Comparison of ENCODE assay signal across 9 cellular contexts in genomic region chr1:26171084-26172072, GRCh38. TPM values are rescaled to one million over a fixed set of nuclear protein-coding genes. Genes with fewer than 3 reads are reported as not detected.
DNase-seq lines count a peak whose midpoint lies in the region; ATAC-seq, FAIRE-seq and TF ChIP-seq lines count a peak whose summit lies in the region.
"Had no signal": no experiment of that assay in that cellular context is flagged by ENCODE, and none has a peak within 500 bp of the region (broad histone marks: within the 10 kb centered on the region; RNA-seq: fewer than 3 reads in every experiment).

TSS of gene ZNF593OS (minus strand) at chr1:26171832. CDS start at chr1:26171661, 171 bp downstream.

- H3K9me3 ChIP-seq in K562 (replicated peaks; ENCODE audit: control insufficient read depth, insufficient read depth, low read depth, low read length) = no peaks in the 10 kb centered on the region
- no peaks in the 10 kb centered on the region for H3K9me3 ChIP-seq in muscle layer of colon (ENCODE audit: low read length)

- TF ChIP-seq RAD21 in K562 (CRISPR knock-in tag; conservative IDR thresholded peaks at IDR 0.05 in 1 of 2, IDR thresholded peaks at IDR 0.05 in 1 of 2) = no peak

- H3K36me3 ChIP-seq in K562 (ENCODE audit: control insufficient read depth, insufficient read depth, low read length) (peaks cover 17% of the 10 kb centered on the region; the same call in 1 of the 3 replicates), muscle layer of colon (ENCODE audit: insufficient read depth, low read length) (no peaks in the 10 kb centered on the region)

- in situ Hi-C loops in K562 (cut with MboI) = no loop called here

- H3K9me3 Mint-ChIP-seq in HFFc6 = no peaks in the 10 kb centered on the region

- POLR2A ChIA-PET in K562 (lab: Yijun Ruan, JAX) = interaction anchor here (0.6 to 1.8 kb wide), 7 partner anchors 11 to 310 kb away, joined by 3 to 7 read pairs (median 4); no protein-coding TSS in a partner anchor
- POLR2A ChIA-PET in GM10248 (lab: Yijun Ruan, JAX) = no interaction called here

- H4K20me1 ChIP-seq in K562 (replicated peaks; ENCODE audit: control insufficient read depth, insufficient read depth, low read length) = no peaks in the 10 kb centered on the region

- no peak for TF ChIP-seq CTCF in AG10803 (conservative IDR thresholded peaks at IDR 0.05; ENCODE audit: low read length)
- TF ChIP-seq CTCF in HFFc6 (IDR thresholded peaks at IDR 0.05) = no peak
- no peak for TF ChIP-seq CTCF in K562 (IDR thresholded peaks at IDR 0.05 in 2 of 3, conservative IDR thresholded peaks at IDR 0.05 in 1 of 3; ENCODE audit: insufficient read depth in 2 of 3, low read depth in 1 of 3, low read length in 3 of 3)
- TF ChIP-seq CTCF in GM10248 (IDR thresholded peaks at IDR 0.05; ENCODE audit: control extremely low read depth, extremely low read depth, low read depth, missing control alignments) = no peak

- BruUV-seq in K562 (replicated peaks; lab: Mats Ljungman, UMichigan) = no TSS peak

- H3K27me3 ChIP-seq in K562 (ENCODE audit: control insufficient read depth in 2 of 2, insufficient read depth in 2 of 2, low read length in 2 of 2) (no peaks in the 10 kb centered on the region), muscle layer of colon (ENCODE audit: control insufficient read depth in 1 of 2, insufficient read depth in 2 of 2, low read length in 2 of 2) (no peaks in the 10 kb centered on the region)

- intact Hi-C loops in K562 (cut with micrococcal nuclease) = loop anchor here (10.0 kb wide), 1 partner anchor 213 kb away; no protein-coding TSS in a partner anchor

- peaks cover 7% of the 10 kb centered on the region; the same call in 1 of the 2 replicates for H3K27me3 Mint-ChIP-seq in HFFc6 (ENCODE audit: insufficient read depth)

- no peak for TF ChIP-seq EP300 in K562 (IDR thresholded peaks at IDR 0.05; ENCODE audit: low read length)

- H2AFZ ChIP-seq in K562 (ENCODE audit: low read depth, low read length) = no peak within 1 kb of the TSS

- peak within 1 kb of the TSS; percentile 83 for H3K4me3 ChIP-seq in AG10803 (ENCODE audit: low read length)
- peak within 1 kb of the TSS; percentile 89 for H3K4me3 ChIP-seq in K562
- H3K4me3 ChIP-seq in muscle layer of colon (ENCODE audit: low read depth in 1 of 2, low read length in 2 of 2) = peak within 1 kb of the TSS; percentile 57 to 87

- 84% methylated on average over 26 of the region's 34 CpGs for WGBS in K562 (ENCODE audit: insufficient coverage, low coverage, missing lambda C conversion rate)

- CTCF ChIA-PET in K562 (lab: Yijun Ruan, JAX; ENCODE audit: low intra/inter-chr PET ratio) = no interaction called here
- CTCF ChIA-PET in GM10248 (lab: Yijun Ruan, JAX) = interaction anchor here (0.8 to 4.8 kb wide), 8 partner anchors 12 to 245 kb away, joined by 3 to 23 read pairs (median 10); partner anchors contain the start of gene FAM110D

- H3K4me2 ChIP-seq in K562 (ENCODE audit: insufficient read depth, low read length) = peak within 1 kb of the TSS; percentile 96

- FAIRE-seq in K562 (lab: Jason Lieb, UNC) = no peak
- FAIRE-seq: GM18507 had no signal

- peaks cover 18 to 34% of the 10 kb centered on the region in 2 experiments for H3K4me1 ChIP-seq in K562 (replicated peaks in 1 of 2; ENCODE audit: control insufficient read depth in 2 of 2, insufficient read depth in 2 of 2, low read length in 2 of 2)
- peaks cover 8% of the 10 kb centered on the region for H3K4me1 ChIP-seq in muscle layer of colon (ENCODE audit: insufficient read depth, low read length)

- H3K79me2 ChIP-seq in K562 (ENCODE audit: control insufficient read depth, insufficient read depth, low read length) = peaks cover 21% of the 10 kb centered on the region

- no peak for ATAC-seq in K562

- TF ChIP-seq POLR2A in K562 (conservative IDR thresholded peaks at IDR 0.05) = no peak

- H3K9me1 ChIP-seq in K562 (ENCODE audit: control insufficient read depth, insufficient read depth, low read length) = peaks cover 4% of the 10 kb centered on the region

- H3K9ac ChIP-seq in K562 (ENCODE audit: insufficient read depth in 1 of 2, low read depth in 2 of 2, low read length in 2 of 2) (peak within 1 kb of the TSS; percentile 88 to 98), muscle layer of colon (ENCODE audit: low read length) (no peak within 1 kb of the TSS)

- no peaks in the 10 kb centered on the region for H3K36me3 Mint-ChIP-seq in HFFc6 (ENCODE audit: low read depth)

- H3K4me3 Mint-ChIP-seq in HFFc6 = peak within 1 kb of the TSS; percentile 95

- peak within 1 kb of the TSS; percentile 85 for H3K27ac ChIP-seq in K562 (ENCODE audit: extremely low read depth, low read depth, low read length)
- no peak within 1 kb of the TSS for H3K27ac ChIP-seq in muscle layer of colon (ENCODE audit: low read depth, low read length)

- H3K27ac Mint-ChIP-seq in HFFc6 = 0 out of 2 replicates have a peak within 1 kb of the TSS, but pooled peaks have one; percentile 29

- DNase-seq in AG10803 (ENCODE audit: low read depth) = no peak
- no peak for DNase-seq in HFFc6
- DNase-seq in K562 (ENCODE audit: extremely low read depth in 1 of 4, low spot score in 3 of 4) = peak in 2 of 4 experiments; percentile 62 to 65
- no peak for DNase-seq in GM03348 (ENCODE audit: low spot score)
- no peak for DNase-seq in Ammon's horn (ENCODE audit: low spot score)
- no peak for DNase-seq in SHP77 treated with DMSO at 0.1 percent for 48 hours (lab: John Stamatoyannopoulos, UW)
- no peak for DNase-seq in GM10248 (ENCODE audit: extremely low spot score)

- H3K4me1 Mint-ChIP-seq in HFFc6 (ENCODE audit: low read depth) = peaks cover 11% of the 10 kb centered on the region

TF ChIP-seq in K562, 482 proteins besides CTCF, POLR2A, EP300 and RAD21 (continues in another document):
- TF ChIP-seq, protein P1, sequence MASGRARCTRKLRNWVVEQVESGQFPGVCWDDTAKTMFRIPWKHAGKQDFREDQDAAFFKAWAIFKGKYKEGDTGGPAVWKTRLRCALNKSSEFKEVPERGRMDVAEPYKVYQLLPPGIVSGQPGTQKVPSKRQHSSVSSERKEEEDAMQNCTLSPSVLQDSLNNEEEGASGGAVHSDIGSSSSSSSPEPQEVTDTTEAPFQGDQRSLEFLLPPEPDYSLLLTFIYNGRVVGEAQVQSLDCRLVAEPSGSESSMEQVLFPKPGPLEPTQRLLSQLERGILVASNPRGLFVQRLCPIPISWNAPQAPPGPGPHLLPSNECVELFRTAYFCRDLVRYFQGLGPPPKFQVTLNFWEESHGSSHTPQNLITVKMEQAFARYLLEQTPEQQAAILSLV (tag; IDR thresholded peaks at IDR 0.05) = no peak
- TF ChIP-seq POLR2G (IDR thresholded peaks at IDR 0.05; ENCODE audit: low read depth, low read length) = peak; percentile 64
- no peak for TF ChIP-seq OTX1 (CRISPR knock-in tag; IDR thresholded peaks at IDR 0.05)
- TF ChIP-seq DIDO1 (tag; IDR thresholded peaks at IDR 0.05; ENCODE audit: low read depth) = no peak
- no peak for TF ChIP-seq ZNF175 (CRISPR knock-in tag; IDR thresholded peaks at IDR 0.05; ENCODE audit: low read depth)
- no peak for TF ChIP-seq MAFF (IDR thresholded peaks at IDR 0.05; ENCODE audit: low read length)
- TF ChIP-seq, protein P2, sequence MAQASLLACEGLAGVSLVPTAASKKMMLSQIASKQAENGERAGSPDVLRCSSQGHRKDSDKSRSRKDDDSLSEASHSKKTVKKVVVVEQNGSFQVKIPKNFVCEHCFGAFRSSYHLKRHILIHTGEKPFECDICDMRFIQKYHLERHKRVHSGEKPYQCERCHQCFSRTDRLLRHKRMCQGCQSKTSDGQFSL (CRISPR knock-in tag; IDR thresholded peaks at IDR 0.05) = 0 out of 2 replicates have a peak, but pooled peaks have one; percentile 33
- TF ChIP-seq, protein P2 (tag; IDR thresholded peaks at IDR 0.05) = no peak
- no peak for TF ChIP-seq PHB (CRISPR knock-in tag; IDR thresholded peaks at IDR 0.05)
- TF ChIP-seq RBM17 (IDR thresholded peaks at IDR 0.05; ENCODE audit: borderline replicate concordance, low read depth, low read length) = no peak
- peak; percentile 66 for TF ChIP-seq RBFOX2 (IDR thresholded peaks at IDR 0.05; ENCODE audit: low read depth, low read length)
- TF ChIP-seq SP1 (CRISPR knock-in tag; IDR thresholded peaks at IDR 0.05) = 0 out of 2 replicates have a peak, but pooled peaks have one; percentile 26
- TF ChIP-seq ASH1L (IDR thresholded peaks at IDR 0.05; ENCODE audit: borderline replicate concordance, low read depth, partially characterized antibody) = no peak
- no peak for TF ChIP-seq NFIC (IDR thresholded peaks at IDR 0.05)
- TF ChIP-seq GABPB2 (CRISPR knock-in tag; conservative IDR thresholded peaks at IDR 0.05) = no peak

RNA-seq across cellular contexts. Expression of gene ZNF593OS, which starts in this region (rescaled TPM):
- total RNA-seq in HFFc6 (2021; fragmentation: NEBNext Ultra II Directional; extraction: Animal tissue kit (Norgen Biotek cat#: 25700)) = not detected
- total RNA-seq in K562 (2011; cell fraction: chromatin; rRNA removed; ENCODE audit: low replicate concordance) = not detected in 2 replicates
- total RNA-seq in K562 (2011; cell fraction: nucleolus; rRNA removed) = 0.33 TPM in 1 of 2 replicates, not detected in the other
- not detected in 2 replicates for total RNA-seq in K562 (2011; cell fraction: nucleoplasm; rRNA removed)
- total RNA-seq in K562 (2014; rRNA removed) (not detected in 2 replicates), K562 (2014; rRNA removed; fragmentation: Illumina TruSeq; extraction: Trizol) (not detected in 2 replicates), K562 (2015; rRNA removed; fragmentation: Illumina TruSeq; extraction: Trizol) (not detected in 2 replicates), K562 (2021) (not detected in 2 replicates)
- polyA plus RNA-seq in K562 (2011; rRNA removed) (not detected in 2 replicates), K562 (2014; fragmentation: Illumina TruSeq; extraction: Trizol) (not detected in 2 replicates), K562 (2014; fragmentation: Nextera tagmentation; extraction: Ambion mirVana) (under 1 TPM; 0.24 to 0.27 TPM), K562 (2014; rRNA removed) (not detected in 2 replicates)
- 0.04 TPM in 1 of 2 replicates, not detected in the other for polyA plus RNA-seq in K562 (2011; cell fraction: cytosol; rRNA removed)
- polyA plus RNA-seq in K562 (2011; cell fraction: nucleus; rRNA removed) = not detected in 2 replicates
- 1.5 and 1.6 TPM in 2 replicates for polyA plus RNA-seq in K562 (2012)
- not detected in 2 replicates for polyA minus RNA-seq in K562 (2011; rRNA and poly(A)+ RNA removed)
- not detected in 2 replicates for polyA minus RNA-seq in K562 (2011; cell fraction: cytosol; rRNA and poly(A)+ RNA removed)
- 0.67 TPM in 1 of 2 replicates, not detected in the other for polyA minus RNA-seq in K562 (2011; cell fraction: nucleus; rRNA and poly(A)+ RNA removed)
